1 cellular context compared by ENCODE assay signal in genomic region chr6:26472549-26473245, GRCh38.
TF ChIP-seq lines count a peak whose summit lies in the region.

No MANE protein-coding gene starts in this region.

TF ChIP-seq in GM23338, 12 proteins besides CTCF, POLR2A, EP300 and RAD21 (continued from another document):
- TF ChIP-seq ZNF462 (CRISPR knock-in tag; IDR thresholded peaks at IDR 0.05) (no peak), EZH2phosphoT487 (IDR thresholded peaks at IDR 0.05; ENCODE audit: unreplicated experiment) (no peak), JUNB (IDR thresholded peaks at IDR 0.05; ENCODE audit: unreplicated experiment) (no peak), REST (IDR thresholded peaks at IDR 0.05; ENCODE audit: unreplicated experiment) (no peak)
